In the genomic region with DNA sequence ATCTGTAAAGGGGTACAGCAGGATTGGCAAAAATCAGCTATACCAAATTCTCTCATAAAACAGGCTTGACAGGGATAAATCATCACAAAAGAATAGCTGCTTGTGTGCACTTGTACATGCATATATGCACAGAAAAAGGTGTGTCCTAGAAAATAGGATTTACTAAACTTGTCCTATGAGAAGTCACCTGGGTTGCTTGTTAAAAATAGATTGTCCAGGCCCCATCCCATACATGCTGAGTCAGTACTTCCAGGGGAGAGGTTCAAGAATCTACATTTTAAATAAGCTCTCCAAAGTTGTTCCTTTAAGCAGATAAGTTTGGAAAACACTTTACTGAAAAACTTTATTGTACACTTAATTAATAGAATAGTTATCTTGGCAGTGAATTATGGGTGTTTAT, we compare ENCODE assay signal across 13 cellular contexts.
"Had no signal": no experiment of that assay in that cellular context is flagged by ENCODE, and none has a peak within 500 bp of the region (broad histone marks: within the 10 kb centered on the region; RNA-seq: fewer than 3 reads in every experiment).

No MANE protein-coding gene starts in this region.

- H3K4me2 ChIP-seq: hepatocyte had no signal

- H2AFZ ChIP-seq: hepatocyte, parathyroid adenoma had no signal

- H3K9me3 ChIP-seq: upper lobe of left lung had no signal

- H3K4me3 ChIP-seq: hepatocyte, upper lobe of left lung had no signal

- H3K79me2 ChIP-seq: hepatocyte had no signal

- H3K27ac ChIP-seq: hepatocyte, parathyroid adenoma, upper lobe of left lung, VCaP had no signal

- DNase-seq: activated CD4-positive, alpha-beta memory T cell treated with anti-CD3 and anti-CD28 coated beads for 36 hours; activated gamma-delta T cell treated with Interleukin-2 at 50 U/mL for 16 hours; activated naive CD8-positive, alpha-beta T cell treated with anti-CD3 and anti-CD28 coated beads, Interleukin-2, amount 10 ng/mL, durations not matched to agents 7 days and 5 days; activated T-cell treated with anti-CD3 and anti-CD28 coated beads, Interleukin-2, amount 50 U/mL, for 4 hours; anterior cingulate cortex; kidney; stimulated activated CD4-positive, alpha-beta T cell treated with anti-CD3 and anti-CD28 coated beads, Interleukin-2, amount 100 ng/mL, for 24 hours; stimulated activated naive CD4-positive, alpha-beta T cell; T-helper 1 cell; upper lobe of left lung had no signal

- H3K27me3 ChIP-seq: hepatocyte, upper lobe of left lung had no signal

- ATAC-seq: activated T-cell treated with anti-CD3 and anti-CD28 coated beads, Interleukin-2, amount 50 U/mL, for 4 hours had no signal

- H3K9ac ChIP-seq: parathyroid adenoma had no signal
